1 cellular context compared by ENCODE assay signal in the genomic region with DNA sequence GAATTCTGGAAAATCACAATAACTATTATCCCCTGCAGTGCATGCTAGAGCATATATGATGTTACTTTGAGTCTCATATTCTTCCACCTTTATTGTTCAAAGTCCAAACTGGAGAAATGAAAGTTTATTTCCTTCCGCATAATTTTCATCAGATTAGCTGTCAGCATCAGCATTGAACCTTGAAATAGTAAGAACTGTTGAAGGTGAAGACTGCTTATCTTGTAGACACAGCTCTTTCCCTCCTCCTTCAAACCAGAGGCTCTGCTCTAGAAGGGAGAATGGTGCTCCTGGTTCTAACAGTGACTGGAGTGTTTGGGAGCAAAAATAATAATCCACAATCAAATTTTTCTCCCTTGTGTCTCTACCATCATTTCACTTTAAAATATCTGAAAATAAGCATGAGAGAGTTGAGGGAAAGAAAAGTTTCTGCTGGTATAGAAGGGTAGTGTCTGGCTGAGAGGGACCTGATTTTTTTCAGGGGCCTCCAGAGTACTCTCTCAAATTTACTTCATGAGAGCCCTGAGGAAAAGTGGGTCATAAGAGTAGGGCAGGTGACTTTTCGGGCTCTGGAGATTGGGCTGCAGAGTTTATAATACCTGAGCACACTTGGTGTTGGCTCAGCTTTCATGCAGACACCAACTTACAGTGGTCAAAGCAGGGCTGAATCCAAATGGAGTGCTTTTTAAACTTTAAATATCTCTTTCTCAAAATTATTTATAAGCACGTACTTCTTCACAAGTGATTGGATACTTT.
A peak's percentile ranks its signal among the peaks of the same experiment; 100 is the strongest.
TF ChIP-seq lines count a peak whose summit lies in the region.

No MANE protein-coding gene starts in this region.

TF ChIP-seq in K562, 482 proteins besides CTCF, POLR2A, EP300 and RAD21 (continued from another document and continues in another):
- TF ChIP-seq, protein P1, sequence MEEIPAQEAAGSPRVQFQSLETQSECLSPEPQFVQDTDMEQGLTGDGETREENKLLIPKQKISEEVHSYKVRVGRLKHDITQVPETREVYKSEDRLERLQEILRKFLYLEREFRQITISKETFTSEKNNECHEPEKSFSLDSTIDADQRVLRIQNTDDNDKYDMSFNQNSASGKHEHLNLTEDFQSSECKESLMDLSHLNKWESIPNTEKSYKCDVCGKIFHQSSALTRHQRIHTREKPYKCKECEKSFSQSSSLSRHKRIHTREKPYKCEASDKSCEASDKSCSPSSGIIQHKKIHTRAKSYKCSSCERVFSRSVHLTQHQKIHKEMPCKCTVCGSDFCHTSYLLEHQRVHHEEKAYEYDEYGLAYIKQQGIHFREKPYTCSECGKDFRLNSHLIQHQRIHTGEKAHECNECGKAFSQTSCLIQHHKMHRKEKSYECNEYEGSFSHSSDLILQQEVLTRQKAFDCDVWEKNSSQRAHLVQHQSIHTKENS (CRISPR knock-in tag; IDR thresholded peaks at IDR 0.05): no peak
- TF ChIP-seq ZNF263 (CRISPR knock-in tag; IDR thresholded peaks at IDR 0.05; ENCODE audit: borderline replicate concordance): peak; percentile 96
- TF ChIP-seq ILF3 (IDR thresholded peaks at IDR 0.05; ENCODE audit: borderline replicate concordance): no peak
- no peak for TF ChIP-seq RHOXF2B (CRISPR knock-in tag; conservative IDR thresholded peaks at IDR 0.05)
- TF ChIP-seq ZNF347 (CRISPR knock-in tag; IDR thresholded peaks at IDR 0.05; ENCODE audit: low read depth): no peak
- TF ChIP-seq, protein P2, sequence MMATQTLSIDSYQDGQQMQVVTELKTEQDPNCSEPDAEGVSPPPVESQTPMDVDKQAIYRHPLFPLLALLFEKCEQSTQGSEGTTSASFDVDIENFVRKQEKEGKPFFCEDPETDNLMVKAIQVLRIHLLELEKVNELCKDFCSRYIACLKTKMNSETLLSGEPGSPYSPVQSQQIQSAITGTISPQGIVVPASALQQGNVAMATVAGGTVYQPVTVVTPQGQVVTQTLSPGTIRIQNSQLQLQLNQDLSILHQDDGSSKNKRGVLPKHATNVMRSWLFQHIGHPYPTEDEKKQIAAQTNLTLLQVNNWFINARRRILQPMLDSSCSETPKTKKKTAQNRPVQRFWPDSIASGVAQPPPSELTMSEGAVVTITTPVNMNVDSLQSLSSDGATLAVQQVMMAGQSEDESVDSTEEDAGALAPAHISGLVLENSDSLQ (IDR thresholded peaks at IDR 0.05): peak; percentile 86
- no peak for TF ChIP-seq SREBF2 (CRISPR knock-in tag; IDR thresholded peaks at IDR 0.05)
- no peak for TF ChIP-seq RFX5 (IDR thresholded peaks at IDR 0.05; ENCODE audit: low read depth, low read length)
- no peak for TF ChIP-seq BHLHE40 (IDR thresholded peaks at IDR 0.05; ENCODE audit: low read length)
- no peak for TF ChIP-seq HNRNPL (IDR thresholded peaks at IDR 0.05; ENCODE audit: low read depth, low read length)
- peak; percentile 53; the same call in 1 of the 2 replicates for TF ChIP-seq MBD2 (IDR thresholded peaks at IDR 0.05; ENCODE audit: borderline replicate concordance, low read depth)
- TF ChIP-seq, protein P3, sequence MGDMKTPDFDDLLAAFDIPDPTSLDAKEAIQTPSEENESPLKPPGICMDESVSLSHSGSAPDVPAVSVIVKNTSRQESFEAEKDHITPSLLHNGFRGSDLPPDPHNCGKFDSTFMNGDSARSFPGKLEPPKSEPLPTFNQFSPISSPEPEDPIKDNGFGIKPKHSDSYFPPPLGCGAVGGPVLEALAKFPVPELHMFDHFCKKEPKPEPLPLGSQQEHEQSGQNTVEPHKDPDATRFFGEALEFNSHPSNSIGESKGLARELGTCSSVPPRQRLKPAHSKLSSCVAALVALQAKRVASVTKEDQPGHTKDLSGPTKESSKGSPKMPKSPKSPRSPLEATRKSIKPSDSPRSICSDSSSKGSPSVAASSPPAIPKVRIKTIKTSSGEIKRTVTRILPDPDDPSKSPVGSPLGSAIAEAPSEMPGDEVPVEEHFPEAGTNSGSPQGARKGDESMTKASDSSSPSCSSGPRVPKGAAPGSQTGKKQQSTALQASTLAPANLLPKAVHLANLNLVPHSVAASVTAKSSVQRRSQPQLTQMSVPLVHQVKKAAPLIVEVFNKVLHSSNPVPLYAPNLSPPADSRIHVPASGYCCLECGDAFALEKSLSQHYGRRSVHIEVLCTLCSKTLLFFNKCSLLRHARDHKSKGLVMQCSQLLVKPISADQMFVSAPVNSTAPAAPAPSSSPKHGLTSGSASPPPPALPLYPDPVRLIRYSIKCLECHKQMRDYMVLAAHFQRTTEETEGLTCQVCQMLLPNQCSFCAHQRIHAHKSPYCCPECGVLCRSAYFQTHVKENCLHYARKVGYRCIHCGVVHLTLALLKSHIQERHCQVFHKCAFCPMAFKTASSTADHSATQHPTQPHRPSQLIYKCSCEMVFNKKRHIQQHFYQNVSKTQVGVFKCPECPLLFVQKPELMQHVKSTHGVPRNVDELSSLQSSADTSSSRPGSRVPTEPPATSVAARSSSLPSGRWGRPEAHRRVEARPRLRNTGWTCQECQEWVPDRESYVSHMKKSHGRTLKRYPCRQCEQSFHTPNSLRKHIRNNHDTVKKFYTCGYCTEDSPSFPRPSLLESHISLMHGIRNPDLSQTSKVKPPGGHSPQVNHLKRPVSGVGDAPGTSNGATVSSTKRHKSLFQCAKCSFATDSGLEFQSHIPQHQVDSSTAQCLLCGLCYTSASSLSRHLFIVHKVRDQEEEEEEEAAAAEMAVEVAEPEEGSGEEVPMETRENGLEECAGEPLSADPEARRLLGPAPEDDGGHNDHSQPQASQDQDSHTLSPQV (IDR thresholded peaks at IDR 0.05): 0 out of 2 replicates have a peak, but pooled peaks have one; percentile 15
- no peak for TF ChIP-seq CBX8 (IDR thresholded peaks at IDR 0.05; ENCODE audit: borderline replicate concordance, extremely low read depth, low read depth, low read length, poor library complexity, severe bottlenecking)
- TF ChIP-seq NFRKB (IDR thresholded peaks at IDR 0.05; ENCODE audit: low read depth): no peak
- no peak for TF ChIP-seq ZNF197 (CRISPR knock-in tag; IDR thresholded peaks at IDR 0.05; ENCODE audit: low read depth)
- TF ChIP-seq, protein P4, sequence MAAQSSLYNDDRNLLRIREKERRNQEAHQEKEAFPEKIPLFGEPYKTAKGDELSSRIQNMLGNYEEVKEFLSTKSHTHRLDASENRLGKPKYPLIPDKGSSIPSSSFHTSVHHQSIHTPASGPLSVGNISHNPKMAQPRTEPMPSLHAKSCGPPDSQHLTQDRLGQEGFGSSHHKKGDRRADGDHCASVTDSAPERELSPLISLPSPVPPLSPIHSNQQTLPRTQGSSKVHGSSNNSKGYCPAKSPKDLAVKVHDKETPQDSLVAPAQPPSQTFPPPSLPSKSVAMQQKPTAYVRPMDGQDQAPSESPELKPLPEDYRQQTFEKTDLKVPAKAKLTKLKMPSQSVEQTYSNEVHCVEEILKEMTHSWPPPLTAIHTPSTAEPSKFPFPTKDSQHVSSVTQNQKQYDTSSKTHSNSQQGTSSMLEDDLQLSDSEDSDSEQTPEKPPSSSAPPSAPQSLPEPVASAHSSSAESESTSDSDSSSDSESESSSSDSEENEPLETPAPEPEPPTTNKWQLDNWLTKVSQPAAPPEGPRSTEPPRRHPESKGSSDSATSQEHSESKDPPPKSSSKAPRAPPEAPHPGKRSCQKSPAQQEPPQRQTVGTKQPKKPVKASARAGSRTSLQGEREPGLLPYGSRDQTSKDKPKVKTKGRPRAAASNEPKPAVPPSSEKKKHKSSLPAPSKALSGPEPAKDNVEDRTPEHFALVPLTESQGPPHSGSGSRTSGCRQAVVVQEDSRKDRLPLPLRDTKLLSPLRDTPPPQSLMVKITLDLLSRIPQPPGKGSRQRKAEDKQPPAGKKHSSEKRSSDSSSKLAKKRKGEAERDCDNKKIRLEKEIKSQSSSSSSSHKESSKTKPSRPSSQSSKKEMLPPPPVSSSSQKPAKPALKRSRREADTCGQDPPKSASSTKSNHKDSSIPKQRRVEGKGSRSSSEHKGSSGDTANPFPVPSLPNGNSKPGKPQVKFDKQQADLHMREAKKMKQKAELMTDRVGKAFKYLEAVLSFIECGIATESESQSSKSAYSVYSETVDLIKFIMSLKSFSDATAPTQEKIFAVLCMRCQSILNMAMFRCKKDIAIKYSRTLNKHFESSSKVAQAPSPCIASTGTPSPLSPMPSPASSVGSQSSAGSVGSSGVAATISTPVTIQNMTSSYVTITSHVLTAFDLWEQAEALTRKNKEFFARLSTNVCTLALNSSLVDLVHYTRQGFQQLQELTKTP (IDR thresholded peaks at IDR 0.05; ENCODE audit: low read depth in 1 of 2, partially characterized antibody in 2 of 2): peak in 1 of 2 experiments; percentile 79
- no peak for TF ChIP-seq ILK (tag; IDR thresholded peaks at IDR 0.05; ENCODE audit: borderline replicate concordance, low read depth)
- no peak for TF ChIP-seq POLR3A (IDR thresholded peaks at IDR 0.05; ENCODE audit: borderline replicate concordance, extremely low read depth, insufficient read depth, insufficient read length)
- TF ChIP-seq, protein P5, sequence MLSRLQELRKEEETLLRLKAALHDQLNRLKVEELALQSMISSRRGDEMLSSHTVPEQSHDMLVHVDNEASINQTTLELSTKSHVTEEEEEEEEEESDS (CRISPR knock-in tag; IDR thresholded peaks at IDR 0.05): no peak
- peak in 1 of 2 experiments; percentile 68; a peak in 2 of 4 replicates for TF ChIP-seq HDAC1 (IDR thresholded peaks at IDR 0.05)
- TF ChIP-seq, protein P6, sequence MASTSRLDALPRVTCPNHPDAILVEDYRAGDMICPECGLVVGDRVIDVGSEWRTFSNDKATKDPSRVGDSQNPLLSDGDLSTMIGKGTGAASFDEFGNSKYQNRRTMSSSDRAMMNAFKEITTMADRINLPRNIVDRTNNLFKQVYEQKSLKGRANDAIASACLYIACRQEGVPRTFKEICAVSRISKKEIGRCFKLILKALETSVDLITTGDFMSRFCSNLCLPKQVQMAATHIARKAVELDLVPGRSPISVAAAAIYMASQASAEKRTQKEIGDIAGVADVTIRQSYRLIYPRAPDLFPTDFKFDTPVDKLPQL (IDR thresholded peaks at IDR 0.05; ENCODE audit: extremely low read depth, insufficient read length): no peak
- no peak for TF ChIP-seq TEAD1 (CRISPR knock-in tag; IDR thresholded peaks at IDR 0.05)
- TF ChIP-seq SIX5 (IDR thresholded peaks at IDR 0.05; ENCODE audit: borderline replicate concordance in 1 of 2, insufficient read depth in 1 of 2, low read depth in 1 of 2, low read length in 2 of 2): no peak
- TF ChIP-seq CHCHD3 (CRISPR knock-in tag; IDR thresholded peaks at IDR 0.05): no peak
- TF ChIP-seq ZNF551 (CRISPR knock-in tag; IDR thresholded peaks at IDR 0.05): no peak
- no peak for TF ChIP-seq JUN (IDR thresholded peaks at IDR 0.05; ENCODE audit: borderline replicate concordance, low read depth, low read length)
- TF ChIP-seq JUN (CRISPR knock-in tag; IDR thresholded peaks at IDR 0.05; ENCODE audit: borderline replicate concordance): no peak
- TF ChIP-seq ARID1B (IDR thresholded peaks at IDR 0.05): peak; percentile 97
- no peak for TF ChIP-seq JUNB (CRISPR knock-in tag; conservative IDR thresholded peaks at IDR 0.05)
- no peak for TF ChIP-seq STAT5B (CRISPR knock-in tag; IDR thresholded peaks at IDR 0.05)
- TF ChIP-seq TBL1XR1 (IDR thresholded peaks at IDR 0.05; ENCODE audit: low read length in 2 of 2): peak in 1 of 2 experiments; percentile 77; a peak in 2 of 4 replicates
- TF ChIP-seq DDX20 (tag; IDR thresholded peaks at IDR 0.05; ENCODE audit: low read depth): no peak
- TF ChIP-seq HDAC8 (tag; IDR thresholded peaks at IDR 0.05): no peak
- TF ChIP-seq, protein P7, sequence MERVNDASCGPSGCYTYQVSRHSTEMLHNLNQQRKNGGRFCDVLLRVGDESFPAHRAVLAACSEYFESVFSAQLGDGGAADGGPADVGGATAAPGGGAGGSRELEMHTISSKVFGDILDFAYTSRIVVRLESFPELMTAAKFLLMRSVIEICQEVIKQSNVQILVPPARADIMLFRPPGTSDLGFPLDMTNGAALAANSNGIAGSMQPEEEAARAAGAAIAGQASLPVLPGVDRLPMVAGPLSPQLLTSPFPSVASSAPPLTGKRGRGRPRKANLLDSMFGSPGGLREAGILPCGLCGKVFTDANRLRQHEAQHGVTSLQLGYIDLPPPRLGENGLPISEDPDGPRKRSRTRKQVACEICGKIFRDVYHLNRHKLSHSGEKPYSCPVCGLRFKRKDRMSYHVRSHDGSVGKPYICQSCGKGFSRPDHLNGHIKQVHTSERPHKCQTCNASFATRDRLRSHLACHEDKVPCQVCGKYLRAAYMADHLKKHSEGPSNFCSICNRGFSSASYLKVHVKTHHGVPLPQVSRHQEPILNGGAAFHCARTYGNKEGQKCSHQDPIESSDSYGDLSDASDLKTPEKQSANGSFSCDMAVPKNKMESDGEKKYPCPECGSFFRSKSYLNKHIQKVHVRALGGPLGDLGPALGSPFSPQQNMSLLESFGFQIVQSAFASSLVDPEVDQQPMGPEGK (CRISPR knock-in tag; IDR thresholded peaks at IDR 0.05; ENCODE audit: borderline replicate concordance): no peak
- TF ChIP-seq CEBPB (tag; IDR thresholded peaks at IDR 0.05): no peak
- no peak for TF ChIP-seq ZNF668 (CRISPR knock-in tag; IDR thresholded peaks at IDR 0.05)
- no peak for TF ChIP-seq SP2 (IDR thresholded peaks at IDR 0.05; ENCODE audit: extremely low read depth, low read depth, low read length, poor library complexity, severe bottlenecking)
- no peak for TF ChIP-seq ZNF75A (CRISPR knock-in tag; IDR thresholded peaks at IDR 0.05)
- TF ChIP-seq, protein P8, sequence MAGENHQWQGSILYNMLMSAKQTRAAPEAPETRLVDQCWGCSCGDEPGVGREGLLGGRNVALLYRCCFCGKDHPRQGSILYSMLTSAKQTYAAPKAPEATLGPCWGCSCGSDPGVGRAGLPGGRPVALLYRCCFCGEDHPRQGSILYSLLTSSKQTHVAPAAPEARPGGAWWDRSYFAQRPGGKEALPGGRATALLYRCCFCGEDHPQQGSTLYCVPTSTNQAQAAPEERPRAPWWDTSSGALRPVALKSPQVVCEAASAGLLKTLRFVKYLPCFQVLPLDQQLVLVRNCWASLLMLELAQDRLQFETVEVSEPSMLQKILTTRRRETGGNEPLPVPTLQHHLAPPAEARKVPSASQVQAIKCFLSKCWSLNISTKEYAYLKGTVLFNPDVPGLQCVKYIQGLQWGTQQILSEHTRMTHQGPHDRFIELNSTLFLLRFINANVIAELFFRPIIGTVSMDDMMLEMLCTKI (IDR thresholded peaks at IDR 0.05; ENCODE audit: partially characterized antibody): no peak
- peak; percentile 93 for TF ChIP-seq LEF1 (IDR thresholded peaks at IDR 0.05)
- TF ChIP-seq FOXA3 (CRISPR knock-in tag; conservative IDR thresholded peaks at IDR 0.05 in 1 of 2, IDR thresholded peaks at IDR 0.05 in 1 of 2): peak; percentile 97 to 99
- TF ChIP-seq ERF (CRISPR knock-in tag; IDR thresholded peaks at IDR 0.05): no peak
